ENCODE assay signal across 10 cellular contexts in genomic region chr16:54158986-54159385, GRCh38.
"Had no signal": no experiment of that assay in that cellular context is flagged by ENCODE, and none has a peak within 500 bp of the region (broad histone marks: within the 10 kb centered on the region; RNA-seq: fewer than 3 reads in every experiment).

No MANE protein-coding gene starts in this region.

- DNase-seq: IMR-90, Karpas-422, Kasumi-1, KBM-7, KG1 had no signal

- H3K4me2 ChIP-seq: KMS-11 had no signal

- FAIRE-seq: HTR-8/SVneo, K562 had no signal

- H3K27ac ChIP-seq: HL-60, KMS-11 had no signal

- H3K4me3 ChIP-seq: K562 had no signal

- H3K36me3 Mint-ChIP-seq: IgD-negative memory B cell had no signal

- H3K4me1 Mint-ChIP-seq: IgD-negative memory B cell had no signal

- H3K4me3 Mint-ChIP-seq: IgD-negative memory B cell had no signal

- H3K9ac ChIP-seq: KMS-11 had no signal

- ATAC-seq: K562 had no signal
